In genomic region chr6:136607932-136608772, GRCh38 we compare ENCODE assay signal across 8 cellular contexts. TPM values are rescaled to one million over a fixed set of nuclear protein-coding genes. Genes with fewer than 3 reads are reported as not detected.
DNase-seq lines count a peak whose midpoint lies in the region; ATAC-seq, FAIRE-seq and TF ChIP-seq lines count a peak whose summit lies in the region.

No MANE protein-coding gene starts in this region.

- H3K27me3 ChIP-seq in AG04450 (ENCODE audit: control insufficient read depth, insufficient read depth, low read length), result no peaks in the 10 kb centered on the region

- POLR2A ChIA-PET in AG04450 (lab: Yijun Ruan, JAX), result no interaction called here

- DNase-seq in AG04450 (ENCODE audit: low read depth, low spot score), result no peak
- peak; percentile 20 for DNase-seq in GM18507 (ENCODE audit: extremely low spot score, insufficient read length, low read depth)
- peak; percentile 39 for DNase-seq in NCI-H510A treated with DMSO at 0.1 percent for 48 hours (lab: John Stamatoyannopoulos, UW)
- DNase-seq in activated CD4-positive, alpha-beta T cell treated with anti-CD3 and anti-CD28 coated beads, Interleukin-2, amount 50 U/mL, for 24 hours (ENCODE audit: low read depth in 1 of 2, low spot score in 1 of 2), result peak; percentile 68 to 71
- peak; percentile 75 for DNase-seq in effector CD4-positive, alpha-beta T cell
- DNase-seq in midbrain (lab: John Stamatoyannopoulos, UW), result peak; percentile 43
- peak; percentile 36 to 65 for DNase-seq in stimulated activated CD8-positive, alpha-beta memory T cell treated with anti-CD3 and anti-CD28 coated beads, Interleukin-7, amount 100 ng/mL, for 1 hour (ENCODE audit: low read depth in 2 of 2)

- peak overlapping the region; percentile 84 for H3K27ac ChIP-seq in AG04450 (ENCODE audit: low read depth, low read length)

- TF ChIP-seq CTCF in AG04450 (IDR thresholded peaks at IDR 0.05; ENCODE audit: low read depth, low read length), result peak; percentile 78

- FAIRE-seq in GM18507 (lab: Jason Lieb, UNC), result peak; percentile 95

- no peak overlapping the region for H3K4me3 ChIP-seq in AG04450 (ENCODE audit: low read depth, low read length)

- ATAC-seq in HG03039 (IDR thresholded peaks at IDR 0.05; ENCODE audit: unreplicated experiment), result peak; percentile 77

- no peaks in the 10 kb centered on the region for H3K9me3 ChIP-seq in AG04450 (ENCODE audit: control insufficient read depth, insufficient read depth, low read length)

- CTCF ChIA-PET in AG04450 (lab: Charles Lee), result interaction anchor here (1.2 to 2.0 kb wide), 4 partner anchors 14 to 184 kb away, joined by 3 to 5 read pairs (median 4); partner anchors contain the start of gene MAP3K5

RNA-seq across cellular contexts. Expression of gene MAP7, which starts 57.9 kb away (rescaled TPM):
- 0.29 and 0.30 TPM in 2 replicates for polyA plus RNA-seq in AG04450 (2011; rRNA removed)
- 0.18 and 0.26 TPM in 2 replicates for polyA minus RNA-seq in AG04450 (2011; rRNA and poly(A)+ RNA removed)
